ENCODE assay signal across 8 cellular contexts in genomic region chr1:201505505-201505893, GRCh38. TPM values are rescaled to one million over a fixed set of nuclear protein-coding genes. Genes with fewer than 3 reads are reported as not detected.
DNase-seq lines count a peak whose midpoint lies in the region; ATAC-seq and TF ChIP-seq lines count a peak whose summit lies in the region.

No MANE protein-coding gene starts in this region.

- intact Hi-C loops in breast epithelium (cut with DNase I; ENCODE audit: low total_unique reads): no loop called here

- H3K4me1 Mint-ChIP-seq in memory B cell: peaks cover 29% of the 10 kb centered on the region

- H3K4me3 ChIP-seq in breast epithelium: peak overlapping the region; percentile 64 to 96 (median 88)

- no peak for TF ChIP-seq POLR2A in breast epithelium (IDR thresholded peaks at IDR 0.05)

- H3K36me3 Mint-ChIP-seq in memory B cell: no peaks in the 10 kb centered on the region

- H3K4me1 ChIP-seq in breast epithelium: peaks cover 19 to 21% of the 10 kb centered on the region in 2 donors

- H3K27ac Mint-ChIP-seq in memory B cell: no peak overlapping the region

- no peaks in the 10 kb centered on the region for H3K9me3 Mint-ChIP-seq in memory B cell

- H3K4me3 Mint-ChIP-seq in memory B cell: peak overlapping the region; percentile 90

- DNase-seq in NCI-H1417 (lab: John Stamatoyannopoulos, UW): peak in 2 of 3 experiments; percentile 82 to 88
- no peak for DNase-seq in NCI-H1417 treated with DMSO at 0.1 percent for 48 hours (lab: John Stamatoyannopoulos, UW)
- peak; percentile 53 for DNase-seq in NCI-H2196 treated with DMSO at 0.1 percent for 48 hours (lab: John Stamatoyannopoulos, UW; ENCODE audit: unreplicated experiment)
- DNase-seq in breast epithelium (ENCODE audit: low spot score in 2 of 2): no peak
- no peak for DNase-seq in memory B cell (ENCODE audit: low spot score in 2 of 2)
- DNase-seq in globus pallidus (ENCODE audit: low spot score): no peak

- no peaks in the 10 kb centered on the region for H3K9me3 ChIP-seq in breast epithelium

- ATAC-seq in memory B cell (ENCODE audit: low read depth) (no peak), GM21786 (IDR thresholded peaks at IDR 0.05; ENCODE audit: unreplicated experiment) (no peak), GM21515 (IDR thresholded peaks at IDR 0.05; ENCODE audit: unreplicated experiment) (no peak)

- H3K27me3 ChIP-seq in breast epithelium: no peaks in the 10 kb centered on the region

- no peaks in the 10 kb centered on the region for H3K27me3 Mint-ChIP-seq in memory B cell

- peak overlapping the region; percentile 97 to 99 for H3K27ac ChIP-seq in breast epithelium

- H3K36me3 ChIP-seq in breast epithelium: no peaks in the 10 kb centered on the region

- no peak for TF ChIP-seq CTCF in breast epithelium (IDR thresholded peaks at IDR 0.05)

RNA-seq across cellular contexts. Expression of gene CSRP1, which starts 1.4 kb away (rescaled TPM):
- total RNA-seq in breast epithelium: 1,000 to 10,000 TPM in 1 of 3 donors, 100 to 1,000 TPM in 2; 186 to 1,491 (median 767) TPM

RNA-seq across cellular contexts. Expression of gene NAV1, which starts 33.4 kb away (rescaled TPM):
- 10 to 100 TPM; 11.3 to 31.5 (median 22.7) TPM for total RNA-seq in breast epithelium

RNA-seq across cellular contexts. Expression of gene PHLDA3, which starts 36.5 kb away (rescaled TPM):
- 100 to 1,000 TPM in 1 of 3 donors, 10 to 100 TPM in 2; 65.7 to 116 (median 92.7) TPM for total RNA-seq in breast epithelium

Comparison
In these comparisons a context has a peak if more than half of its experiments do, and no peak if none do; other contexts are left out.
1. DNase-seq: peak in NCI-H1417 (2 of 3) and NCI-H2196 treated with DMSO at 0.1 percent for 48 hours (single experiment); none in NCI-H1417 treated with DMSO at 0.1 percent for 48 hours (single experiment), breast epithelium (0 of 2), memory B cell (0 of 2) and globus pallidus (single experiment).